7 cellular contexts compared by ENCODE assay signal in the genomic region with DNA sequence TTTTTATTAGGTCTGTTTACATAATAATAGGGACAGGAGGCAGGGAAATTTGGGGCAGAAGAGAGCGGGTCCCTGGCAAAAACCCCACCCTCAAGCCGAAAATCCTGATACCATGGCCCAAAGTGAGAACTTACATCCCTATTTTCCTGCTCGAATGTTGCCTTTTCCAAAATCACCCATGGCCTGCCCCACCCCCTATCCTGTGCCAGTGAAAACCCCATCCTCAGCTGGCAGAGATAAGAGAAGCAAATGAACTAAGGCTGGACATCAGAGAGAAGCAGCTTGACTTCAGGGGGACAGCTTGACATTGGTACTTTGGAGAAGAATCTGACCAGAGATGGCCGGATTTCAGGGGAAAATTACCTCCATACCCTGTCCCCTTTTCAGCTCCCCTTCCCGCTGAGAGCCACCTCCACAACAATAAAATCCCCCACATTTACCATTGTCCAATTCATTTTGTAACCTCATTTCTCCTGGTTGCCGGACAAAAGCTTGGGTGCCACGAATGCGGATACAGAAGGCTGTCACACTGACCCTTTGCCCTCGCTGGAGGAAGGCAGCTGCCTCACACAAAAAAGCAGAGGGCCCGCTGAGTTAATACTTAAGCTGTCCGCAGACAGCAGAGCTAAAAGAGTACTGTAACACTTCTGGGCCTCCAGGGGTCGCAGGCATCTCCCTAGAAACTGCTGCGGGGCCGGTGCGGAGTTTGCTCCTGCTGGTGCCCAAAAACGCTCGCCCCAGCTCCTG.
DNase-seq lines count a peak whose midpoint lies in the region; ATAC-seq and TF ChIP-seq lines count a peak whose summit lies in the region.

No MANE protein-coding gene starts in this region.

- H3K4me1 ChIP-seq in OCI-LY3 (ENCODE audit: low read length) = no peaks in the 10 kb centered on the region

- H3K9ac ChIP-seq in OCI-LY3 (ENCODE audit: low read length) = no peak overlapping the region

- H3K4me3 ChIP-seq in OCI-LY3 (ENCODE audit: low read length) = peak overlapping the region; percentile 55

- no peaks in the 10 kb centered on the region for H3K27me3 ChIP-seq in OCI-LY3 (ENCODE audit: low read depth, low read length)

- intact Hi-C loops in posterior vena cava (cut with DNase I) = no loop called here

- H4K20me1 ChIP-seq in OCI-LY3 (ENCODE audit: insufficient read depth, low read length) = no peaks in the 10 kb centered on the region

- TF ChIP-seq CTCF in OCI-LY3 (IDR thresholded peaks at IDR 0.05; ENCODE audit: low read depth, low read length) = peak; percentile 48; the same call in 1 of the 2 replicates

- peak overlapping the region; percentile 80; the same call in 1 of the 2 replicates for H2AFZ ChIP-seq in OCI-LY3 (ENCODE audit: low read depth, low read length)

- no peaks in the 10 kb centered on the region for H3K9me3 ChIP-seq in OCI-LY3 (ENCODE audit: insufficient read depth, low read length)

- DNase-seq in fibroblast of peridontal ligament (ENCODE audit: extremely low read depth) (peak; percentile 70), posterior vena cava (ENCODE audit: low spot score) (peak; percentile 74), putamen (ENCODE audit: low spot score) (no peak)
- no peak for DNase-seq in activated effector memory CD4-positive, alpha-beta T cell treated with Interleukin-2 at 50 U/mL for 16 hours

- H3K36me3 ChIP-seq in OCI-LY3 (replicated peaks; ENCODE audit: low read depth, low read length) = no peaks in the 10 kb centered on the region

- peak; percentile 57 for ATAC-seq in GM21360 (IDR thresholded peaks at IDR 0.05; ENCODE audit: unreplicated experiment)
- ATAC-seq in GM21528 (IDR thresholded peaks at IDR 0.05; ENCODE audit: low FRiP score, unreplicated experiment) = no peak

- peak overlapping the region; percentile 64 for H3K4me2 ChIP-seq in OCI-LY3 (ENCODE audit: low read length)

- H3K79me2 ChIP-seq in OCI-LY3 (ENCODE audit: low read length) = no peaks in the 10 kb centered on the region

- no peak overlapping the region for H3K27ac ChIP-seq in OCI-LY3 (ENCODE audit: low read length)

Comparison
In these comparisons a context has a peak if more than half of its experiments do, and no peak if none do; other contexts are left out.
1. DNase-seq: peak in fibroblast of peridontal ligament (single experiment) and posterior vena cava (single experiment); none in putamen (single experiment) and activated effector memory CD4-positive, alpha-beta T cell treated with Interleukin-2 at 50 U/mL for 16 hours (single experiment).